ENCODE assay signal across 8 cellular contexts in genomic region chr22:19713650-19714319, GRCh38. TPM values are rescaled to one million over a fixed set of nuclear protein-coding genes. Genes with fewer than 3 reads are reported as not detected.
DNase-seq lines count a peak whose midpoint lies in the region; ATAC-seq and TF ChIP-seq lines count a peak whose summit lies in the region.

No MANE protein-coding gene starts in this region.

- DNase-seq in HL-60 (ENCODE audit: low read depth in 1 of 2, low spot score in 1 of 2) (no peak), spleen (peak; percentile 81), NCI-H345 (lab: John Stamatoyannopoulos, UW) (no peak), NCI-H526 (lab: John Stamatoyannopoulos, UW) (no peak)
- no peak for DNase-seq in activated naive CD8-positive, alpha-beta T cell treated with anti-CD3 and anti-CD28 coated beads, Interleukin-2, amount 50 U/mL, for 24 hours

- peaks cover 7% of the 10 kb centered on the region for H3K4me1 Mint-ChIP-seq in activated naive CD8-positive, alpha-beta T cell treated with anti-CD3 and anti-CD28 coated beads, Interleukin-2, amount 50 U/mL, for 24 hours

- TF ChIP-seq CTCF in HL-60 (IDR thresholded peaks at IDR 0.05; ENCODE audit: insufficient read depth, low read length), result no peak
- no peak for TF ChIP-seq CTCF in spleen (IDR thresholded peaks at IDR 0.05 in 8 of 11, conservative IDR thresholded peaks at IDR 0.05 in 3 of 11)

- no peaks in the 10 kb centered on the region for H3K9me3 Mint-ChIP-seq in activated naive CD8-positive, alpha-beta T cell treated with anti-CD3 and anti-CD28 coated beads, Interleukin-2, amount 50 U/mL, for 24 hours

- peak overlapping the region; percentile 21 for H3K4me3 Mint-ChIP-seq in activated naive CD8-positive, alpha-beta T cell treated with anti-CD3 and anti-CD28 coated beads, Interleukin-2, amount 50 U/mL, for 24 hours

- no peaks in the 10 kb centered on the region for H3K27me3 ChIP-seq in HL-60 (ENCODE audit: insufficient read depth, poor library complexity, severe bottlenecking)
- peaks cover 62% of the 10 kb centered on the region for H3K27me3 ChIP-seq in iPS-18a (ENCODE audit: control insufficient read depth, insufficient read depth, low read length)
- peaks cover 0 to 82% (median 37%) of the 10 kb centered on the region in 7 donors for H3K27me3 ChIP-seq in spleen (replicated peaks in 1 of 7)

- intact Hi-C loops in spleen (cut with DNase I; ENCODE audit: low total_unique reads), result no loop called here

- no peak overlapping the region for H3K27ac ChIP-seq in HL-60 (replicated peaks)
- H3K27ac ChIP-seq in iPS-18a (ENCODE audit: low read length), result no peak overlapping the region
- H3K27ac ChIP-seq in spleen, result peak overlapping the region in 1 of 8 donors; percentile 37

- H3K4me1 ChIP-seq in iPS-18a (ENCODE audit: control insufficient read depth, low read depth, low read length) (no peaks in the 10 kb centered on the region), spleen (peaks cover 3 to 53% (median 34%) of the 10 kb centered on the region in 6 donors)

- no peak for ATAC-seq in activated naive CD8-positive, alpha-beta T cell treated with anti-CD3 and anti-CD28 coated beads, Interleukin-2, amount 50 U/mL, for 24 hours
- ATAC-seq in activated CD4-positive, CD25-positive, alpha-beta regulatory T cell treated with anti-CD3 and anti-CD28 coated beads, Interleukin-2, amount 50 U/mL, for 24 hours, result no peak
- ATAC-seq in GM21786 (IDR thresholded peaks at IDR 0.05; ENCODE audit: unreplicated experiment), result no peak

- no peaks in the 10 kb centered on the region for H3K36me3 Mint-ChIP-seq in activated naive CD8-positive, alpha-beta T cell treated with anti-CD3 and anti-CD28 coated beads, Interleukin-2, amount 50 U/mL, for 24 hours (ENCODE audit: low read depth)

- H3K27me3 Mint-ChIP-seq in activated naive CD8-positive, alpha-beta T cell treated with anti-CD3 and anti-CD28 coated beads, Interleukin-2, amount 50 U/mL, for 24 hours, result peaks cover 28% of the 10 kb centered on the region

- 27 to 50% (median 29%) methylated on average over 19 to 40 of the region's 40 CpGs for WGBS in spleen, 5 donors

- H3K36me3 ChIP-seq in iPS-18a (ENCODE audit: control insufficient read depth, low read depth, low read length) (no peaks in the 10 kb centered on the region), spleen (no peaks in the 10 kb centered on the region)

- no peaks in the 10 kb centered on the region for H3K9me3 ChIP-seq in iPS-18a (ENCODE audit: control insufficient read depth, low read depth, low read length)
- H3K9me3 ChIP-seq in spleen, result no peaks in the 10 kb centered on the region

- H3K4me3 ChIP-seq in HL-60 (replicated peaks; ENCODE audit: insufficient read depth, low read length) (peak overlapping the region; percentile 73), iPS-18a (ENCODE audit: low read length) (peak overlapping the region; percentile 40), spleen (peak overlapping the region in 7 of 8 donors; percentile 13 to 73 (median 53))

- TF ChIP-seq POLR2A in spleen (IDR thresholded peaks at IDR 0.05), result no peak

- H3K9ac ChIP-seq in iPS-18a (ENCODE audit: low read length), result no peak overlapping the region

- no peak overlapping the region for H3K27ac Mint-ChIP-seq in activated naive CD8-positive, alpha-beta T cell treated with anti-CD3 and anti-CD28 coated beads, Interleukin-2, amount 50 U/mL, for 24 hours

RNA-seq across cellular contexts. Expression of gene SEPTIN5, which starts 0.5 kb away (rescaled TPM):
- total RNA-seq in spleen, result 10 to 100 TPM in 6 of 7 donors, 1 to 10 TPM in 1; 9.2 to 19.2 (median 13.1) TPM
- polyA plus RNA-seq in spleen, result 1 to 10 TPM; 4.0 to 7.5 (median 4.3) TPM

RNA-seq across cellular contexts. Expression of gene GP1BB, which starts 9.6 kb away (rescaled TPM):
- total RNA-seq in spleen, result 10 to 100 TPM in 6 of 7 donors, 1 to 10 TPM in 1; 6.9 to 25.4 (median 16.5) TPM
- polyA plus RNA-seq in spleen, result 1 to 10 TPM; 4.2 to 5.1 (median 4.8) TPM

RNA-seq across cellular contexts. Expression of gene TBX1, which starts 46.8 kb away (rescaled TPM):
- total RNA-seq in spleen, result 10 to 100 TPM in 1 of 7 donors, 1 to 10 TPM in 3, under 1 TPM in 3; 0.23 to 10.5 (median 3.1) TPM
- under 1 TPM; 0.17 to 0.71 (median 0.61) TPM for polyA plus RNA-seq in spleen
